ENCODE assay signal across 1 cellular context in genomic region chr20:46087161-46087560, GRCh38.
TF ChIP-seq lines count a peak whose summit lies in the region.

No MANE protein-coding gene starts in this region.

TF ChIP-seq in endothelial cell of umbilical vein, 7 proteins besides CTCF, POLR2A, EP300 and RAD21:
- TF ChIP-seq EZH2 (IDR thresholded peaks at IDR 0.05; ENCODE audit: borderline replicate concordance, low read depth, low read length, severe bottlenecking) (no peak), GATA2 (IDR thresholded peaks at IDR 0.05; ENCODE audit: insufficient read depth, insufficient read length, low read depth, low read length) (no peak), MAX (IDR thresholded peaks at IDR 0.05; ENCODE audit: insufficient read depth, insufficient read length) (no peak)
TF ChIP-seq in endothelial cell of umbilical vein: peak in this region for 0.
